Comparison of ENCODE assay signal across 1 cellular context in the genomic region with DNA sequence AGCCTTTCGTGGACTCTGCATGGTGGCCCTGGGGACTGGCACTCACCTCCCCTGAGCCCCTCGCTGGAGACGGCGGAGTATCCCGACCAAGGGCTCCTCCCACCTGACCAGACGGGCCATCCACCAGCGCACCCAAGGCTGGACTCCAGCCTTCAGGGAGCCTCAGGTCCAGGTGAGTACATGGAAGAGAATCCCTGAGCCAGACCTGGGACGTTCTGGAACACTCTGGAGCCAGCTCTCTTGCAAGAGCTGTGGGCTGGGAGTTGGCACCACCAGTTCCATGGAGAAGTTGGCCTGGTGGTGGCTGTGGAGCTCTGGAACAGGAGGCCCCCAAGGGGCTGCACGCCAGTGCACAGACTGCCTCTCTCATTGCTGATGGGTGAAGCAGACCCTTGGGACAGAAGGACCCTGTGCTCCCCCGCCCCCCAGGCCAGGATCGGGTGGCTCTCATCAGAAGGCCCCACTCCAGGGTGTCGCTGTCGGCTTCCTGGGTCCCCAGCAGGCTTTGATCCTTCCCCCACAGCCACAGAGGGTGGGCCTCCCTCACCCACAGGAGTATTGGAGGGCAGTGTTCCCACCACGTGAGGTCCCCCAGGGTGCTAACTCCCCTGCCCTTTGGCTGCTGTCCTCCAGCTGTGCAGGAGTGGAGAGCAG.
TF ChIP-seq lines count a peak whose summit lies in the region.

No MANE protein-coding gene starts in this region.

TF ChIP-seq in HepG2, 621 proteins besides CTCF, POLR2A, EP300 and RAD21 (continued from another document):
- TF ChIP-seq, protein P1, sequence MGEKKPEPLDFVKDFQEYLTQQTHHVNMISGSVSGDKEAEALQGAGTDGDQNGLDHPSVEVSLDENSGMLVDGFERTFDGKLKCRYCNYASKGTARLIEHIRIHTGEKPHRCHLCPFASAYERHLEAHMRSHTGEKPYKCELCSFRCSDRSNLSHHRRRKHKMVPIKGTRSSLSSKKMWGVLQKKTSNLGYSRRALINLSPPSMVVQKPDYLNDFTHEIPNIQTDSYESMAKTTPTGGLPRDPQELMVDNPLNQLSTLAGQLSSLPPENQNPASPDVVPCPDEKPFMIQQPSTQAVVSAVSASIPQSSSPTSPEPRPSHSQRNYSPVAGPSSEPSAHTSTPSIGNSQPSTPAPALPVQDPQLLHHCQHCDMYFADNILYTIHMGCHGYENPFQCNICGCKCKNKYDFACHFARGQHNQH (CRISPR knock-in tag; IDR thresholded peaks at IDR 0.05), result no peak
- TF ChIP-seq ZNF512B (CRISPR knock-in tag; IDR thresholded peaks at IDR 0.05; ENCODE audit: borderline replicate concordance) (no peak), SKIL (CRISPR knock-in tag; IDR thresholded peaks at IDR 0.05; ENCODE audit: borderline replicate concordance) (no peak), ZNF441 (CRISPR knock-in tag; IDR thresholded peaks at IDR 0.05; ENCODE audit: borderline replicate concordance) (no peak), ELF1 (CRISPR knock-in tag; IDR thresholded peaks at IDR 0.05) (no peak), PHB2 (IDR thresholded peaks at IDR 0.05; ENCODE audit: partially characterized antibody) (no peak), KMT2A (CRISPR knock-in tag; IDR thresholded peaks at IDR 0.05) (no peak)
- TF ChIP-seq, protein P2, sequence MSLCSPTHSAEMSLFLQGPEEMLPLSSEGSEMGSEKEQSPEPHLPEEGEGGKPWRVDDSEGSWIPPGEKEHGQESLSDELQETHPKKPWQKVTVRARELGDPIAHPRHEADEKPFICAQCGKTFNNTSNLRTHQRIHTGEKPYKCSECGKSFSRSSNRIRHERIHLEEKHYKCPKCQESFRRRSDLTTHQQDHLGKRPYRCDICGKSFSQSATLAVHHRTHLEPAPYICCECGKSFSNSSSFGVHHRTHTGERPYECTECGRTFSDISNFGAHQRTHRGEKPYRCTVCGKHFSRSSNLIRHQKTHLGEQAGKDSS (CRISPR knock-in tag; IDR thresholded peaks at IDR 0.05; ENCODE audit: borderline replicate concordance, low read depth), result no peak
- TF ChIP-seq, protein P3, sequence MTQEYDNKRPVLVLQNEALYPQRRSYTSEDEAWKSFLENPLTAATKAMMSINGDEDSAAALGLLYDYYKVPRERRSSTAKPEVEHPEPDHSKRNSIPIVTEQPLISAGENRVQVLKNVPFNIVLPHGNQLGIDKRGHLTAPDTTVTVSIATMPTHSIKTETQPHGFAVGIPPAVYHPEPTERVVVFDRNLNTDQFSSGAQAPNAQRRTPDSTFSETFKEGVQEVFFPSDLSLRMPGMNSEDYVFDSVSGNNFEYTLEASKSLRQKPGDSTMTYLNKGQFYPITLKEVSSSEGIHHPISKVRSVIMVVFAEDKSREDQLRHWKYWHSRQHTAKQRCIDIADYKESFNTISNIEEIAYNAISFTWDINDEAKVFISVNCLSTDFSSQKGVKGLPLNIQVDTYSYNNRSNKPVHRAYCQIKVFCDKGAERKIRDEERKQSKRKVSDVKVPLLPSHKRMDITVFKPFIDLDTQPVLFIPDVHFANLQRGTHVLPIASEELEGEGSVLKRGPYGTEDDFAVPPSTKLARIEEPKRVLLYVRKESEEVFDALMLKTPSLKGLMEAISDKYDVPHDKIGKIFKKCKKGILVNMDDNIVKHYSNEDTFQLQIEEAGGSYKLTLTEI (CRISPR knock-in tag; conservative IDR thresholded peaks at IDR 0.05), result no peak
- TF ChIP-seq, protein P4, sequence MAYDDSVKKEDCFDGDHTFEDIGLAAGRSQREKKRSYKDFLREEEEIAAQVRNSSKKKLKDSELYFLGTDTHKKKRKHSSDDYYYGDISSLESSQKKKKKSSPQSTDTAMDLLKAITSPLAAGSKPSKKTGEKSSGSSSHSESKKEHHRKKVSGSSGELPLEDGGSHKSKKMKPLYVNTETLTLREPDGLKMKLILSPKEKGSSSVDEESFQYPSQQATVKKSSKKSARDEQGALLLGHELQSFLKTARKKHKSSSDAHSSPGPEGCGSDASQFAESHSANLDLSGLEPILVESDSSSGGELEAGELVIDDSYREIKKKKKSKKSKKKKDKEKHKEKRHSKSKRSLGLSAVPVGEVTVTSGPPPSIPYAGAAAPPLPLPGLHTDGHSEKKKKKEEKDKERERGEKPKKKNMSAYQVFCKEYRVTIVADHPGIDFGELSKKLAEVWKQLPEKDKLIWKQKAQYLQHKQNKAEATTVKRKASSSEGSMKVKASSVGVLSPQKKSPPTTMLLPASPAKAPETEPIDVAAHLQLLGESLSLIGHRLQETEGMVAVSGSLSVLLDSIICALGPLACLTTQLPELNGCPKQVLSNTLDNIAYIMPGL (CRISPR knock-in tag; IDR thresholded peaks at IDR 0.05; ENCODE audit: borderline replicate concordance in 1 of 2, low read depth in 1 of 2), result no peak
